ENCODE assay signal across 29 cellular contexts in genomic region chr18:10012526-10012925, GRCh38.
"Had no signal": no experiment of that assay in that cellular context is flagged by ENCODE, and none has a peak within 500 bp of the region (broad histone marks: within the 10 kb centered on the region; RNA-seq: fewer than 3 reads in every experiment).

No MANE protein-coding gene starts in this region.

- FAIRE-seq: endothelial cell of umbilical vein, pancreas had no signal

- H3K27me3 ChIP-seq: adrenal gland, ascending aorta, cardiac muscle cell, colonic mucosa, left lung, pancreas, suprapubic skin, transverse colon had no signal

- H3K4me3 ChIP-seq: adrenal gland, ascending aorta, cardiac muscle cell, colonic mucosa, left lung, pancreas, prostate gland, suprapubic skin, transverse colon had no signal

- H3K27ac ChIP-seq: adrenal gland, cardiac muscle cell, colonic mucosa, left lung, pancreas, prostate gland, VCaP had no signal

- DNase-seq: activated CD4-positive, alpha-beta T cell treated with anti-CD3 and anti-CD28 coated beads for 48 hours; activated CD4-positive, alpha-beta T cell treated with anti-CD3 and anti-CD28 coated beads, Interleukin-2, amount 50 U/mL, for 48 hours; activated CD8-positive, alpha-beta memory T cell treated with anti-CD3 and anti-CD28 coated beads for 24 hours; activated effector memory CD4-positive, alpha-beta T cell treated with Interleukin-2 at 50 U/mL for 16 hours; activated naive CD4-positive, alpha-beta T cell treated with anti-CD3 and anti-CD28 coated beads for 36 hours; activated naive CD8-positive, alpha-beta T cell treated with anti-CD3 and anti-CD28 coated beads for 36 hours; cerebellar nuclear complex; colonic mucosa; effector memory CD4-positive, alpha-beta T cell; foreskin fibroblast; head of caudate nucleus; left lung; mammary epithelial cell; naive thymus-derived CD8-positive, alpha-beta T cell; nucleus accumbens; pancreas; retina; stimulated activated CD4-positive, alpha-beta T cell treated with anti-CD3 and anti-CD28 coated beads, Interleukin-15, amount 100 ng/mL, for 24 hours; stimulated activated CD4-positive, alpha-beta T cell treated with anti-CD3 and anti-CD28 coated beads, Interleukin-2, amount 100 ng/mL, for 24 hours; stimulated activated naive CD4-positive, alpha-beta T cell; transverse colon had no signal

- H3K9me3 ChIP-seq: adrenal gland, ascending aorta, colonic mucosa, left lung, pancreas, prostate gland, suprapubic skin, transverse colon had no signal

- H3K36me3 ChIP-seq: adrenal gland, ascending aorta, cardiac muscle cell, colonic mucosa, left lung, pancreas, prostate gland, suprapubic skin, transverse colon had no signal

- H3K4me1 ChIP-seq: colonic mucosa, pancreas, prostate gland had no signal

- ATAC-seq: activated CD4-positive, CD25-positive, alpha-beta regulatory T cell treated with anti-CD3 and anti-CD28 coated beads, Interleukin-2, amount 50 U/mL, for 24 hours; left lung; naive thymus-derived CD8-positive, alpha-beta T cell; pancreas had no signal
